Comparison of ENCODE assay signal across 8 cellular contexts in genomic region chr1:110060034-110060661, GRCh38. TPM values are rescaled to one million over a fixed set of nuclear protein-coding genes. Genes with fewer than 3 reads are reported as not detected.
A peak's percentile ranks its signal among the peaks of the same experiment; 100 is the strongest.
DNase-seq lines count a peak whose midpoint lies in the region; ATAC-seq, FAIRE-seq and TF ChIP-seq lines count a peak whose summit lies in the region.

No MANE protein-coding gene starts in this region.

- H3K4me3 Mint-ChIP-seq in activated B cell treated with CpG ODN at 0.5 μM for 24 hours, result no peak overlapping the region
- H3K4me3 Mint-ChIP-seq in naive thymus-derived CD4-positive, alpha-beta T cell, result no peak overlapping the region

- TF ChIP-seq CTCF in activated B cell treated with CpG ODN at 0.5 μM for 24 hours (IDR thresholded peaks at IDR 0.05) (no peak), bronchial epithelial cell (IDR thresholded peaks at IDR 0.05; ENCODE audit: insufficient read depth, low read length, severe bottlenecking) (peak; percentile 87), testis (IDR thresholded peaks at IDR 0.05) (peak; percentile 44 to 75 (median 46))

- 80 to 88% methylated on average over 7 to 9 of the region's 9 CpGs for WGBS in testis, 2 donors

- peak; percentile 77 for ATAC-seq in activated B cell treated with CpG ODN at 0.5 μM for 24 hours (ENCODE audit: low read depth)
- ATAC-seq in naive thymus-derived CD4-positive, alpha-beta T cell, result peak; percentile 86
- ATAC-seq in GM18498 (IDR thresholded peaks at IDR 0.05; ENCODE audit: unreplicated experiment), result no peak

- peak in 2 of 3 experiments; percentile 10 to 26 for DNase-seq in NCI-H1417 (lab: John Stamatoyannopoulos, UW)
- DNase-seq in NCI-H1417 treated with DMSO at 0.1 percent for 48 hours (lab: John Stamatoyannopoulos, UW), result no peak
- peak; percentile 4 for DNase-seq in KG1 (lab: John Stamatoyannopoulos, UW)
- DNase-seq in activated B cell treated with CpG ODN at 0.5 μM for 24 hours, result peak; percentile 55
- peak; percentile 18 for DNase-seq in bronchial epithelial cell (ENCODE audit: low read depth)
- peak; percentile 36 to 79 (median 58) for DNase-seq in naive thymus-derived CD4-positive, alpha-beta T cell
- peak; percentile 60 for DNase-seq in testis

- TF ChIP-seq POLR2A in testis (IDR thresholded peaks at IDR 0.05), result no peak

- no peaks in the 10 kb centered on the region for H3K4me1 ChIP-seq in naive thymus-derived CD4-positive, alpha-beta T cell (ENCODE audit: control insufficient read depth in 2 of 2, insufficient read depth in 2 of 2, low read length in 2 of 2)
- peaks cover 11% of the 10 kb centered on the region for H3K4me1 ChIP-seq in testis

- H3K4me1 Mint-ChIP-seq in activated B cell treated with CpG ODN at 0.5 μM for 24 hours, result no peaks in the 10 kb centered on the region
- H3K4me1 Mint-ChIP-seq in naive thymus-derived CD4-positive, alpha-beta T cell, result peaks cover 0 to 4% (median 0%) of the 10 kb centered on the region in 7 donors

- H3K27ac ChIP-seq in naive thymus-derived CD4-positive, alpha-beta T cell (ENCODE audit: low read depth, low read length), result no peak overlapping the region
- no peak overlapping the region for H3K27ac ChIP-seq in testis

- FAIRE-seq in bronchial epithelial cell (lab: Jason Lieb, UNC), result no peak

- intact Hi-C loops in activated B cell treated with CpG ODN at 0.5 μM for 24 hours (cut with micrococcal nuclease) (no loop called here), testis (cut with DNase I; ENCODE audit: low total_unique reads) (no loop called here)
- intact Hi-C loops in naive thymus-derived CD4-positive, alpha-beta T cell (cut with micrococcal nuclease), result loop anchor here in 1 of 2 donors (1.0 kb wide), 1 partner anchor 31 kb away; no protein-coding TSS in a partner anchor

- peaks cover 54% of the 10 kb centered on the region for H3K36me3 Mint-ChIP-seq in activated B cell treated with CpG ODN at 0.5 μM for 24 hours (ENCODE audit: low read depth)
- H3K36me3 Mint-ChIP-seq in naive thymus-derived CD4-positive, alpha-beta T cell, result peaks cover 5 to 27% (median 9%) of the 10 kb centered on the region in 5 donors

- H3K27me3 ChIP-seq in bronchial epithelial cell (ENCODE audit: control insufficient read depth, insufficient read depth, low read length) (no peaks in the 10 kb centered on the region), testis (no peaks in the 10 kb centered on the region)
- H3K27me3 ChIP-seq in naive thymus-derived CD4-positive, alpha-beta T cell (ENCODE audit: control insufficient read depth in 2 of 2, insufficient read depth in 2 of 2, low read length in 2 of 2), result no peaks in the 10 kb centered on the region

- no peak overlapping the region for H3K4me3 ChIP-seq in bronchial epithelial cell (ENCODE audit: low read depth, low read length)
- H3K4me3 ChIP-seq in naive thymus-derived CD4-positive, alpha-beta T cell (ENCODE audit: low read length), result no peak overlapping the region
- no peak overlapping the region for H3K4me3 ChIP-seq in testis

- CTCF ChIA-PET in activated B cell treated with CpG ODN at 0.5 μM for 24 hours (lab: Charles Lee), result interaction anchor here (0.6 to 1.8 kb wide), 11 partner anchors 9 to 460 kb away, joined by 3 to 10 read pairs (median 3); partner anchors contain the start of genes AHCYL1 and STRIP1
- CTCF ChIA-PET in naive thymus-derived CD4-positive, alpha-beta T cell (lab: Charles Lee), result interaction anchor here (0.7 to 2.5 kb wide), 11 partner anchors 8 to 860 kb away, joined by 3 to 10 read pairs (median 3); partner anchors contain the start of gene AHCYL1

- H3K9me3 ChIP-seq in naive thymus-derived CD4-positive, alpha-beta T cell (ENCODE audit: control insufficient read depth in 2 of 3, low read length in 3 of 3), result no peaks in the 10 kb centered on the region
- no peaks in the 10 kb centered on the region for H3K9me3 ChIP-seq in testis

- H3K27ac Mint-ChIP-seq in activated B cell treated with CpG ODN at 0.5 μM for 24 hours, result no peak overlapping the region
- no peak overlapping the region for H3K27ac Mint-ChIP-seq in naive thymus-derived CD4-positive, alpha-beta T cell

- H3K36me3 ChIP-seq in bronchial epithelial cell (ENCODE audit: control insufficient read depth, insufficient read depth, low read length), result peaks cover 8% of the 10 kb centered on the region
- H3K36me3 ChIP-seq in naive thymus-derived CD4-positive, alpha-beta T cell (ENCODE audit: control insufficient read depth in 2 of 3, insufficient read depth in 3 of 3, low read length in 3 of 3), result peaks cover 8 to 43% (median 9%) of the 10 kb centered on the region in 3 experiments
- no peaks in the 10 kb centered on the region for H3K36me3 ChIP-seq in testis (ENCODE audit: low read depth, missing control alignments)

- H3K9me3 Mint-ChIP-seq in activated B cell treated with CpG ODN at 0.5 μM for 24 hours, result no peaks in the 10 kb centered on the region
- no peaks in the 10 kb centered on the region for H3K9me3 Mint-ChIP-seq in naive thymus-derived CD4-positive, alpha-beta T cell

- H3K27me3 Mint-ChIP-seq in activated B cell treated with CpG ODN at 0.5 μM for 24 hours, result no peaks in the 10 kb centered on the region
- H3K27me3 Mint-ChIP-seq in naive thymus-derived CD4-positive, alpha-beta T cell, result no peaks in the 10 kb centered on the region

- POLR2A ChIA-PET in activated B cell treated with CpG ODN at 0.5 μM for 24 hours (lab: Charles Lee), result interaction anchor here (0.6 to 1.7 kb wide), 2 partner anchors 11 to 25 kb away, joined by 3 to 5 read pairs; partner anchors contain the start of gene STRIP1
- POLR2A ChIA-PET in naive thymus-derived CD4-positive, alpha-beta T cell (lab: Charles Lee), result no interaction called here

RNA-seq across cellular contexts. Expression of gene ALX3, which starts 10.3 kb away (rescaled TPM):
- total RNA-seq in activated B cell treated with CpG ODN at 0.5 μM for 24 hours (not detected in 2 replicates), bronchial epithelial cell (not detected in 2 replicates), testis (under 1 TPM; 0.31 to 0.79 TPM)
- total RNA-seq in naive thymus-derived CD4-positive, alpha-beta T cell, result not detected
- polyA plus RNA-seq in naive thymus-derived CD4-positive, alpha-beta T cell, result not detected
- 0.49 TPM for polyA plus RNA-seq in testis (ENCODE audit: insufficient read depth, low read depth, low replicate concordance)

RNA-seq across cellular contexts. Expression of gene STRIP1, which starts 25.7 kb away (rescaled TPM):
- total RNA-seq in activated B cell treated with CpG ODN at 0.5 μM for 24 hours (60.4 and 77.3 TPM in 2 replicates), bronchial epithelial cell (39.4 and 44.5 TPM in 2 replicates), testis (100 to 1,000 TPM in 1 of 2 donors, 10 to 100 TPM in 1; 85.8 to 103 TPM)
- 10 to 100 TPM; 42.4 to 83.9 (median 70.7) TPM for total RNA-seq in naive thymus-derived CD4-positive, alpha-beta T cell
- polyA plus RNA-seq in naive thymus-derived CD4-positive, alpha-beta T cell, result 10 to 100 TPM; 21.4 to 35.2 TPM
- 49.9 TPM for polyA plus RNA-seq in testis (ENCODE audit: insufficient read depth, low read depth, low replicate concordance)

RNA-seq across cellular contexts. Expression of gene UBL4B, which starts 52.1 kb away (rescaled TPM):
- total RNA-seq in activated B cell treated with CpG ODN at 0.5 μM for 24 hours, result not detected in 2 replicates
- not detected in 2 replicates for total RNA-seq in bronchial epithelial cell
- not detected for total RNA-seq in naive thymus-derived CD4-positive, alpha-beta T cell
- polyA plus RNA-seq in naive thymus-derived CD4-positive, alpha-beta T cell, result not detected
- 10 to 100 TPM; 34.1 to 95.5 TPM for total RNA-seq in testis
- polyA plus RNA-seq in testis (ENCODE audit: insufficient read depth, low read depth, low replicate concordance), result 105 TPM

Comparison
In these comparisons a context has a peak if more than half of its experiments do, and no peak if none do; other contexts are left out.
1. RNA of gene UBL4B, which starts 52.1 kb away (total RNA-seq): 34.1 to 95.5 TPM in testis; not detected in activated B cell treated with CpG ODN at 0.5 μM for 24 hours, not detected in bronchial epithelial cell and not detected in naive thymus-derived CD4-positive, alpha-beta T cell; every median in the first group is over 10 times any median in the second.